ENCODE assay signal across 26 cellular contexts in genomic region chr9:85688361-85688760, GRCh38.
"Had no signal": no experiment of that assay in that cellular context is flagged by ENCODE, and none has a peak within 500 bp of the region (broad histone marks: within the 10 kb centered on the region; RNA-seq: fewer than 3 reads in every experiment).

No MANE protein-coding gene starts in this region.

- ATAC-seq: left colon; left lung; lower lobe of right lung; natural killer cell; right lobe of liver; stimulated activated memory B cell treated with anti-CD40 and anti-IgM and Interleukin-4, amounts not matched to agents 10 μg/mL and 1 μg/mL and 100 μg/mL, for 72 hours; stimulated activated naive CD8-positive, alpha-beta T cell treated with anti-CD3 and anti-CD28 coated beads, Interleukin-15, amount 100 ng/mL, for 72 hours had no signal

- H3K27me3 Mint-ChIP-seq: naive B cell; progenitor cell of endocrine pancreas; stimulated activated memory B cell treated with anti-CD40 and anti-IgM and Interleukin-4, amounts not matched to agents 10 μg/mL and 1 μg/mL and 100 μg/mL, for 72 hours; stimulated activated naive CD8-positive, alpha-beta T cell treated with anti-CD3 and anti-CD28 coated beads, Interleukin-15, amount 100 ng/mL, for 72 hours; type B pancreatic cell had no signal

- H3K9me3 ChIP-seq: left lung, lower lobe of right lung, ovary, right lobe of liver, tibial nerve, vagina had no signal

- H3K27ac ChIP-seq: left lung, lower lobe of right lung, ovary, right atrium auricular region, right lobe of liver, tibial nerve, vagina had no signal

- H3K4me3 ChIP-seq: left lung, lower lobe of right lung, ovary, right atrium auricular region, right lobe of liver, smooth muscle cell, tibial nerve, vagina had no signal

- H3K4me3 Mint-ChIP-seq: naive B cell; natural killer cell; neural crest cell; stimulated activated memory B cell treated with anti-CD40 and anti-IgM and Interleukin-4, amounts not matched to agents 10 μg/mL and 1 μg/mL and 100 μg/mL, for 72 hours; stimulated activated naive CD8-positive, alpha-beta T cell treated with anti-CD3 and anti-CD28 coated beads, Interleukin-15, amount 100 ng/mL, for 72 hours; type B pancreatic cell had no signal

- H3K4me1 ChIP-seq: left lung, lower lobe of right lung, right atrium auricular region, right lobe of liver, tibial nerve, vagina had no signal

- H3K36me3 ChIP-seq: lower lobe of right lung, ovary, right atrium auricular region, right lobe of liver, vagina had no signal

- H3K36me3 Mint-ChIP-seq: natural killer cell had no signal

- H3K4me1 Mint-ChIP-seq: neural crest cell; stimulated activated naive CD8-positive, alpha-beta T cell treated with anti-CD3 and anti-CD28 coated beads, Interleukin-15, amount 100 ng/mL, for 72 hours had no signal

- DNase-seq: hippocampal formation; kidney glomerular epithelial cell; left colon; left lung; lower lobe of right lung; mammary epithelial cell; mesenchymal stem cell; naive B cell; natural killer cell; ovary; right lobe of liver; stimulated activated CD4-positive, alpha-beta T cell treated with anti-CD3 and anti-CD28 coated beads, Interleukin-1b, Interleukin-23, amount 100 ng/mL, for 48 hours; stimulated activated CD4-positive, alpha-beta T cell treated with anti-CD3 and anti-CD28 coated beads, Interleukin-2, amount 100 ng/mL, for 48 hours; stimulated activated CD4-positive, alpha-beta T cell treated with anti-CD3 and anti-CD28 coated beads, Interleukin-4, amount 100 ng/mL, for 4 hours; stimulated activated CD8-positive, alpha-beta memory T cell treated with anti-CD3 and anti-CD28 coated beads, Interleukin-4, amount 100 ng/mL, for 48 hours; stimulated activated naive CD4-positive, alpha-beta T cell treated with Interleukin-2 at 50 U/mL for 16 hours; stimulated activated naive CD8-positive, alpha-beta T cell treated with anti-CD3 and anti-CD28 coated beads, Interleukin-15, amount 100 ng/mL, for 72 hours; substantia nigra had no signal

- H3K27me3 ChIP-seq: left lung, ovary, right atrium auricular region, right lobe of liver, tibial nerve, vagina had no signal

- H3K9me3 Mint-ChIP-seq: natural killer cell; stimulated activated memory B cell treated with anti-CD40 and anti-IgM and Interleukin-4, amounts not matched to agents 10 μg/mL and 1 μg/mL and 100 μg/mL, for 72 hours; stimulated activated naive CD8-positive, alpha-beta T cell treated with anti-CD3 and anti-CD28 coated beads, Interleukin-15, amount 100 ng/mL, for 72 hours had no signal

- H3K27ac Mint-ChIP-seq: progenitor cell of endocrine pancreas; stimulated activated memory B cell treated with anti-CD40 and anti-IgM and Interleukin-4, amounts not matched to agents 10 μg/mL and 1 μg/mL and 100 μg/mL, for 72 hours; type B pancreatic cell had no signal
